1 cellular context compared by ENCODE assay signal in the genomic region with DNA sequence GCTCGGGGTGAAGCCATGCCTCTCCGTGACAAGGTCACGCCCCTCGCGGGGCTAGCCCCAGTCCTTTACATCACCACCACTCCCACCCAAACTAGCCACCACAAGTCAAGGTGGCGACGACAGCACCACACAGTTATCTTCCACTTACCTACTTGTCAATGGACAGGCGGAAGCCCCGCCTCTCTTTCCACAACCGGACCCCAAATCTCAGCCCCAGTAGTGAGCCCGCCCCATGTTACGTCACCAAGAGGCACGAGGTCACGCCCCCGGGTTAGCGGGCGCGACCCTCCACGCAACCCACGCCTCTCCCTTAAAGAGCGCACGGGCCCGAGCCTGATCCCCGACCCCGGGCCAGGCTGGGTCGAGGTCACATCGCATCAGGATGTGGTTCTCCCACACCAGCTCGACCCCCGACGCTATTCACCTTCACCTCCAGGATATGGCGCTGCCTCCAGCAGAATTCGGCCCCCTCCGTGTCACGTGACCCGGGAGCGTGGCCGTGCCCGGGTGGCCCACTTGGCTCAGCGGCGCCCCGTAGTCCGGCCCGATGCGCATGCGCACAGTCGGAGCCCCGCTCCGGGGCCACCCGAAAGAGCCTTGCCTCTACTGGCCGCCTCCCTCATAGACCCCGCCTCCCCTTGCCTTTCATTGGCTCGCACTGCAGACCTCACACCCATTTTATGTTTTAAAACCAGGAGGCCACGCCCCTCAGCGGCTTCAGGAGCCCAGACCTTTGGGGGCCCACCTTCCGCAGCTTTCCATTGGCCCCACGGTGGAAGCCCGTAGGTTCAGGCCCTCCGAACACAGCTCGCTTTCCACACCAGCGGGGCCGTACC.
TF ChIP-seq lines count a peak whose summit lies in the region.

No MANE protein-coding gene starts in this region.

TF ChIP-seq in IMR-90, 13 proteins besides CTCF, POLR2A, EP300 and RAD21 (continued from another document):
- TF ChIP-seq, protein P1, sequence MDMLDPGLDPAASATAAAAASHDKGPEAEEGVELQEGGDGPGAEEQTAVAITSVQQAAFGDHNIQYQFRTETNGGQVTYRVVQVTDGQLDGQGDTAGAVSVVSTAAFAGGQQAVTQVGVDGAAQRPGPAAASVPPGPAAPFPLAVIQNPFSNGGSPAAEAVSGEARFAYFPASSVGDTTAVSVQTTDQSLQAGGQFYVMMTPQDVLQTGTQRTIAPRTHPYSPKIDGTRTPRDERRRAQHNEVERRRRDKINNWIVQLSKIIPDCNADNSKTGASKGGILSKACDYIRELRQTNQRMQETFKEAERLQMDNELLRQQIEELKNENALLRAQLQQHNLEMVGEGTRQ (IDR thresholded peaks at IDR 0.05; ENCODE audit: low read depth, low read length): peak; percentile 97
- peak; percentile 91; the same call in 1 of the 2 replicates for TF ChIP-seq MAZ (IDR thresholded peaks at IDR 0.05; ENCODE audit: borderline replicate concordance, low read depth, low read length)
- no peak for TF ChIP-seq MAFK (IDR thresholded peaks at IDR 0.05; ENCODE audit: low read depth, low read length)
- peak; percentile 43; the same call in 1 of the 2 replicates for TF ChIP-seq FOS (IDR thresholded peaks at IDR 0.05; ENCODE audit: low read depth, low read length)
- TF ChIP-seq, protein P2, sequence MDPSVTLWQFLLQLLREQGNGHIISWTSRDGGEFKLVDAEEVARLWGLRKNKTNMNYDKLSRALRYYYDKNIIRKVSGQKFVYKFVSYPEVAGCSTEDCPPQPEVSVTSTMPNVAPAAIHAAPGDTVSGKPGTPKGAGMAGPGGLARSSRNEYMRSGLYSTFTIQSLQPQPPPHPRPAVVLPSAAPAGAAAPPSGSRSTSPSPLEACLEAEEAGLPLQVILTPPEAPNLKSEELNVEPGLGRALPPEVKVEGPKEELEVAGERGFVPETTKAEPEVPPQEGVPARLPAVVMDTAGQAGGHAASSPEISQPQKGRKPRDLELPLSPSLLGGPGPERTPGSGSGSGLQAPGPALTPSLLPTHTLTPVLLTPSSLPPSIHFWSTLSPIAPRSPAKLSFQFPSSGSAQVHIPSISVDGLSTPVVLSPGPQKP (IDR thresholded peaks at IDR 0.05; ENCODE audit: borderline replicate concordance, low read depth, low read length): no peak
